ENCODE assay signal across 13 cellular contexts in genomic region chr16:48321307-48322036, GRCh38.
DNase-seq lines count a peak whose midpoint lies in the region; ATAC-seq and TF ChIP-seq lines count a peak whose summit lies in the region.
"Had no signal": no experiment of that assay in that cellular context is flagged by ENCODE, and none has a peak within 500 bp of the region (broad histone marks: within the 10 kb centered on the region; RNA-seq: fewer than 3 reads in every experiment).

No MANE protein-coding gene starts in this region.

- no peak for TF ChIP-seq POLR2A in GM18505 (IDR thresholded peaks at IDR 0.05; ENCODE audit: borderline replicate concordance, extremely low read depth, insufficient read depth, insufficient read length)

- peak; percentile 77 for ATAC-seq in activated T-helper 17 cell treated with anti-CD3 and anti-CD28 coated beads, Interleukin-2, amount 50 U/mL, for 72 hours (replicated peaks)
- ATAC-seq in HG02678 (IDR thresholded peaks at IDR 0.05; ENCODE audit: unreplicated experiment) (no peak), GM18505 (IDR thresholded peaks at IDR 0.05; ENCODE audit: unreplicated experiment) (no peak)
- ATAC-seq: GM12878 had no signal

- H3K27ac ChIP-seq in tibial artery = no peak overlapping the region
- H3K27ac ChIP-seq: BLaER1, psoas muscle had no signal

- H3K4me3 ChIP-seq in tibial artery = no peak overlapping the region
- H3K4me3 ChIP-seq: BLaER1, GM12878, psoas muscle had no signal

- no peaks in the 10 kb centered on the region for H3K9me3 ChIP-seq in tibial artery
- H3K9me3 ChIP-seq: psoas muscle had no signal

- TF ChIP-seq CTCF in tibial artery (IDR thresholded peaks at IDR 0.05) = no peak

- DNase-seq in stimulated activated CD4-positive, alpha-beta T cell treated with anti-CD3 and anti-CD28 coated beads, Interleukin-15, amount 100 ng/mL, for 24 hours = peak; percentile 41
- DNase-seq in stimulated activated CD4-positive, alpha-beta T cell treated with anti-CD3 and anti-CD28 coated beads, Interleukin-12 subunit alpha, Interleukin-12 subunit beta, amount 100 ng/mL, for 4 hours = no peak
- DNase-seq in fibroblast of peridontal ligament (ENCODE audit: extremely low read depth) (peak; percentile 43), superior temporal gyrus (ENCODE audit: extremely low spot score) (peak; percentile 45), tibial artery (no peak)
- DNase-seq: NCI-H1436 treated with DMSO at 0.1 percent for 48 hours, psoas muscle, T-helper 9 cell had no signal

- H3K4me3 Mint-ChIP-seq in activated T-helper 17 cell treated with anti-CD3 and anti-CD28 coated beads, Interleukin-2, amount 50 U/mL, for 72 hours = no peak overlapping the region

- no peaks in the 10 kb centered on the region for H3K9me3 Mint-ChIP-seq in activated T-helper 17 cell treated with anti-CD3 and anti-CD28 coated beads, Interleukin-2, amount 50 U/mL, for 72 hours

- no peak overlapping the region for H3K27ac Mint-ChIP-seq in activated T-helper 17 cell treated with anti-CD3 and anti-CD28 coated beads, Interleukin-2, amount 50 U/mL, for 72 hours

- no peaks in the 10 kb centered on the region for H3K27me3 ChIP-seq in tibial artery
- H3K27me3 ChIP-seq: BLaER1 had no signal

- peaks cover 0 to 5% (median 4%) of the 10 kb centered on the region in 3 donors for H3K36me3 ChIP-seq in tibial artery

- H3K36me3 Mint-ChIP-seq in activated T-helper 17 cell treated with anti-CD3 and anti-CD28 coated beads, Interleukin-2, amount 50 U/mL, for 72 hours (ENCODE audit: low read depth) = peaks cover 46% of the 10 kb centered on the region

- H3K4me1 Mint-ChIP-seq in activated T-helper 17 cell treated with anti-CD3 and anti-CD28 coated beads, Interleukin-2, amount 50 U/mL, for 72 hours = peaks cover 18% of the 10 kb centered on the region

- H3K4me1 ChIP-seq in tibial artery = peaks cover 0 to 38% (median 28%) of the 10 kb centered on the region in 4 donors

- intact Hi-C loops in tibial artery (cut with DNase I; ENCODE audit: low total_unique reads) = no loop called here

- no peaks in the 10 kb centered on the region for H3K27me3 Mint-ChIP-seq in activated T-helper 17 cell treated with anti-CD3 and anti-CD28 coated beads, Interleukin-2, amount 50 U/mL, for 72 hours

Comparison
In these comparisons a context has a peak if more than half of its experiments do, and no peak if none do; other contexts are left out.
1. DNase-seq: peak in stimulated activated CD4-positive, alpha-beta T cell treated with anti-CD3 and anti-CD28 coated beads, Interleukin-15, amount 100 ng/mL, for 24 hours (single experiment), fibroblast of peridontal ligament (single experiment) and superior temporal gyrus (single experiment); none in stimulated activated CD4-positive, alpha-beta T cell treated with anti-CD3 and anti-CD28 coated beads, Interleukin-12 subunit alpha, Interleukin-12 subunit beta, amount 100 ng/mL, for 4 hours (single experiment) and tibial artery (0 of 2).